In genomic region chr7:106660862-106661720, GRCh38 we compare ENCODE assay signal across 8 cellular contexts. TPM values are rescaled to one million over a fixed set of nuclear protein-coding genes. Genes with fewer than 3 reads are reported as not detected.
A peak's percentile ranks its signal among the peaks of the same experiment; 100 is the strongest.
DNase-seq lines count a peak whose midpoint lies in the region; ATAC-seq and TF ChIP-seq lines count a peak whose summit lies in the region.

TSS of gene CCDC71L (minus strand) at chr7:106661158. CDS start at chr7:106660896, 262 bp downstream.

- H3K18ac ChIP-seq in mesenchymal stem cell (ENCODE audit: low read depth in 1 of 2, low read length in 2 of 2), result peak within 1 kb of the TSS; percentile 91 to 100

- peaks cover 0 to 14% of the 10 kb centered on the region in 2 experiments for H3K36me3 ChIP-seq in mesenchymal stem cell (ENCODE audit: control insufficient read depth in 1 of 2, insufficient read depth in 2 of 2, low read depth in 1 of 2, low read length in 2 of 2)

- H2AK5ac ChIP-seq in mesenchymal stem cell (ENCODE audit: low read length, severe bottlenecking), result peak within 1 kb of the TSS; percentile 70

- H3K27me3 ChIP-seq in CD4-positive, alpha-beta T cell (ENCODE audit: control insufficient read depth, insufficient read depth, low read length), result no peaks in the 10 kb centered on the region
- no peaks in the 10 kb centered on the region for H3K27me3 ChIP-seq in mesenchymal stem cell (ENCODE audit: control insufficient read depth in 1 of 2, insufficient read depth in 1 of 2, low read length in 2 of 2)

- TF ChIP-seq CTCF in CD4-positive, alpha-beta T cell (IDR thresholded peaks at IDR 0.05), result no peak

- peak within 1 kb of the TSS; percentile 44 for H3K27ac ChIP-seq in CD4-positive, alpha-beta T cell (ENCODE audit: low read depth, low read length)
- peak within 1 kb of the TSS; percentile 92 for H3K27ac ChIP-seq in mesenchymal stem cell (ENCODE audit: low read length, poor library complexity, severe bottlenecking)

- H3K4me3 Mint-ChIP-seq in CD4-positive, alpha-beta T cell, result peak within 1 kb of the TSS; percentile 96
- H3K4me3 Mint-ChIP-seq in effector memory CD8-positive, alpha-beta T cell, result peak within 1 kb of the TSS; percentile 86 to 89

- H4K91ac ChIP-seq in mesenchymal stem cell (ENCODE audit: low read length), result peak within 1 kb of the TSS; percentile 81

- CTCF ChIA-PET in CD4-positive, alpha-beta T cell (lab: Charles Lee), result interaction anchor here (0.9 to 4.6 kb wide), 7 partner anchors 8 to 132 kb away, joined by 3 to 43 read pairs (median 5); no protein-coding TSS in a partner anchor

- H3K36me3 Mint-ChIP-seq in CD4-positive, alpha-beta T cell (ENCODE audit: low read depth), result peaks cover 5% of the 10 kb centered on the region
- peaks cover 5% of the 10 kb centered on the region for H3K36me3 Mint-ChIP-seq in effector memory CD8-positive, alpha-beta T cell (ENCODE audit: insufficient read depth)

- no peaks in the 10 kb centered on the region for H3K9me3 ChIP-seq in CD4-positive, alpha-beta T cell (ENCODE audit: control insufficient read depth, low read length)
- H3K9me3 ChIP-seq in mesenchymal stem cell (ENCODE audit: control insufficient read depth, low read length), result no peaks in the 10 kb centered on the region

- H2BK15ac ChIP-seq in mesenchymal stem cell (ENCODE audit: low read depth, poor library complexity, severe bottlenecking), result peak within 1 kb of the TSS; percentile 99

- peak within 1 kb of the TSS; percentile 6 to 97 for H2BK12ac ChIP-seq in mesenchymal stem cell (ENCODE audit: low read length in 2 of 2)

- H2BK120ac ChIP-seq in mesenchymal stem cell (ENCODE audit: low read depth, low read length), result peak within 1 kb of the TSS; percentile 100

- peak within 1 kb of the TSS; percentile 99 to 100 for H3K4ac ChIP-seq in mesenchymal stem cell (ENCODE audit: low read depth in 1 of 2, low read length in 2 of 2)

- peaks cover 40% of the 10 kb centered on the region for H3K4me1 Mint-ChIP-seq in CD4-positive, alpha-beta T cell (ENCODE audit: low read depth)
- H3K4me1 Mint-ChIP-seq in effector memory CD8-positive, alpha-beta T cell (ENCODE audit: low read depth in 2 of 2), result peaks cover 11 to 19% of the 10 kb centered on the region in 2 donors

- H3K4me1 ChIP-seq in mesenchymal stem cell (ENCODE audit: control insufficient read depth, insufficient read depth, low read depth, low read length), result no peaks in the 10 kb centered on the region

- H3K79me1 ChIP-seq in mesenchymal stem cell (replicated peaks; ENCODE audit: low read length, poor library complexity, severe bottlenecking), result peaks cover 3% of the 10 kb centered on the region

- intact Hi-C loops in CD4-positive, alpha-beta T cell (cut with DNase I, micrococcal nuclease), result loop anchor here (1.0 to 10.0 kb wide), 10 partner anchors 62 to 1234 kb away; partner anchors contain the start of genes COG5 (in 1 of the 2), DLD (in 1 of the 2), DUS4L (in 1 of the 2) and HBP1 (in 1 of the 2)

- no peaks in the 10 kb centered on the region for H3K27me3 Mint-ChIP-seq in CD4-positive, alpha-beta T cell
- H3K27me3 Mint-ChIP-seq in effector memory CD8-positive, alpha-beta T cell, result no peaks in the 10 kb centered on the region

- H3K9ac ChIP-seq in mesenchymal stem cell (ENCODE audit: low read length), result peak within 1 kb of the TSS; percentile 95

- peak within 1 kb of the TSS; percentile 25 to 99 for H3K23ac ChIP-seq in mesenchymal stem cell (ENCODE audit: low read length in 2 of 2)

- peak within 1 kb of the TSS; percentile 92 for H3K27ac Mint-ChIP-seq in CD4-positive, alpha-beta T cell
- H3K27ac Mint-ChIP-seq in effector memory CD8-positive, alpha-beta T cell, result peak within 1 kb of the TSS; percentile 84 to 96

- peak; percentile 84 for ATAC-seq in CD4-positive, alpha-beta T cell (ENCODE audit: poor library complexity)
- ATAC-seq in GM19463 (IDR thresholded peaks at IDR 0.05; ENCODE audit: unreplicated experiment), result peak; percentile 73
- peak; percentile 77 for ATAC-seq in effector memory CD8-positive, alpha-beta T cell (replicated peaks)

- peak within 1 kb of the TSS; percentile 82 to 97 for H3K4me3 ChIP-seq in mesenchymal stem cell (ENCODE audit: insufficient read depth in 1 of 2, low read depth in 1 of 2, low read length in 2 of 2)

- H3K14ac ChIP-seq in mesenchymal stem cell (ENCODE audit: low read length in 2 of 2), result peak within 1 kb of the TSS; percentile 58 to 100

- DNase-seq in CD4-positive, alpha-beta T cell, result peak; percentile 81 to 88 (median 84)
- peak; percentile 64 for DNase-seq in HS-27A (ENCODE audit: low read depth)
- DNase-seq in NK-92 (lab: John Stamatoyannopoulos, UW; ENCODE audit: unreplicated experiment), result peak; percentile 58
- DNase-seq in activated CD8-positive, alpha-beta memory T cell treated with anti-CD3 and anti-CD28 coated beads for 24 hours, result peak; percentile 98
- peak; percentile 93 to 96 (median 94) for DNase-seq in effector memory CD8-positive, alpha-beta T cell
- peak; percentile 96 for DNase-seq in mesenchymal stem cell
- peak; percentile 89 for DNase-seq in stimulated activated CD8-positive, alpha-beta memory T cell treated with anti-CD3 and anti-CD28 coated beads, Interleukin-12 subunit alpha, Interleukin-12 subunit beta, amount 100 ng/mL, for 4 hours (ENCODE audit: low read depth)

- POLR2A ChIA-PET in CD4-positive, alpha-beta T cell (lab: Charles Lee), result interaction anchor here (0.6 to 2.3 kb wide), 16 partner anchors 9 to 1909 kb away, joined by 3 to 26 read pairs (median 4); partner anchors contain the start of genes DNAJB9, HBP1, NAMPT and SYPL1

- H3K9me3 Mint-ChIP-seq in CD4-positive, alpha-beta T cell, result no peaks in the 10 kb centered on the region
- H3K9me3 Mint-ChIP-seq in effector memory CD8-positive, alpha-beta T cell, result no peaks in the 10 kb centered on the region

- WGBS in mesenchymal stem cell, result 9% methylated on average over 25 of the region's 51 CpGs

- peak within 1 kb of the TSS; percentile 77 for H3K4me2 ChIP-seq in mesenchymal stem cell (ENCODE audit: low read length, poor library complexity, severe bottlenecking)

- peak within 1 kb of the TSS; percentile 96 for H2AFZ ChIP-seq in mesenchymal stem cell (ENCODE audit: low read depth, low read length)

- H4K8ac ChIP-seq in mesenchymal stem cell (ENCODE audit: low read length), result peak within 1 kb of the TSS; percentile 99

- peak within 1 kb of the TSS; percentile 95 for H2BK5ac ChIP-seq in mesenchymal stem cell (ENCODE audit: low read depth, low read length, poor library complexity, severe bottlenecking)

RNA-seq across cellular contexts. Expression of gene CCDC71L, which starts in this region (rescaled TPM):
- 1 to 10 TPM; 9.5 to 9.8 TPM for total RNA-seq in CD4-positive, alpha-beta T cell
- 24.1 TPM for polyA plus RNA-seq in mesenchymal stem cell (2013, experiment 1 of 2)
- polyA plus RNA-seq in mesenchymal stem cell (2013, experiment 2 of 2), result 29.2 TPM

Comparison
In these comparisons a context has a peak if more than half of its experiments do, and no peak if none do; other contexts are left out.
1. Peak in every context shown above with its lines: DNase-seq, ATAC-seq, H3K4me3 ChIP-seq and H3K27ac ChIP-seq.